ENCODE assay signal across 12 cellular contexts in genomic region chr15:40266828-40267304, GRCh38. TPM values are rescaled to one million over a fixed set of nuclear protein-coding genes. Genes with fewer than 3 reads are reported as not detected.
A peak's percentile ranks its signal among the peaks of the same experiment; 100 is the strongest.
DNase-seq lines count a peak whose midpoint lies in the region; ATAC-seq and TF ChIP-seq lines count a peak whose summit lies in the region.
"Had no signal": no experiment of that assay in that cellular context is flagged by ENCODE, and none has a peak within 500 bp of the region (broad histone marks: within the 10 kb centered on the region; RNA-seq: fewer than 3 reads in every experiment).

No MANE protein-coding gene starts in this region.

- peaks cover 0 to 30% (median 0%) of the 10 kb centered on the region in 4 donors for H3K4me1 ChIP-seq in esophagus muscularis mucosa
- H3K4me1 ChIP-seq: tibial nerve had no signal

- H3K9me3 ChIP-seq in esophagus muscularis mucosa, result no peaks in the 10 kb centered on the region
- H3K9me3 ChIP-seq: tibial nerve had no signal

- BruUV-seq in Calu3 (replicated peaks; lab: Mats Ljungman, UMichigan), result no TSS peak

- TF ChIP-seq POLR2A in NB4 (IDR thresholded peaks at IDR 0.05; ENCODE audit: extremely low read depth, insufficient read length) (no peak), esophagus muscularis mucosa (IDR thresholded peaks at IDR 0.05; ENCODE audit: low read depth) (no peak)

- DNase-seq in Calu3 (peak; percentile 77), NB4 (ENCODE audit: low read depth) (peak; percentile 41), dermis microvascular lymphatic vessel endothelial cell (ENCODE audit: low read depth in 2 of 2) (peak; percentile 30 to 96), osteocyte (ENCODE audit: extremely low spot score, unreplicated experiment) (no peak), esophagus muscularis mucosa (ENCODE audit: extremely low spot score) (no peak), iPS-NIHi11 (ENCODE audit: low spot score) (no peak), left lobe of liver (ENCODE audit: low spot score) (no peak)
- no peak for DNase-seq in stimulated activated naive CD8-positive, alpha-beta T cell treated with anti-CD3 and anti-CD28 coated beads, Interleukin-15, amount 100 ng/mL, for 72 hours
- DNase-seq: naive B cell, NCI-H1436 treated with DMSO at 0.1 percent for 48 hours had no signal

- H3K27ac Mint-ChIP-seq in Calu3 (ENCODE audit: unreplicated experiment), result no peak overlapping the region
- peak overlapping the region; percentile 15 for H3K27ac Mint-ChIP-seq in osteocyte (ENCODE audit: unreplicated experiment)
- no peak overlapping the region for H3K27ac Mint-ChIP-seq in stimulated activated naive CD8-positive, alpha-beta T cell treated with anti-CD3 and anti-CD28 coated beads, Interleukin-15, amount 100 ng/mL, for 72 hours
- H3K27ac Mint-ChIP-seq: activated T-helper 2 cell treated with anti-CD3 and anti-CD28 coated beads, Interferon-gamma antibody, Interleukin-2, Interleukin-4, amounts not matched to agents 10 μg/mL and 5 μg/mL and 100 μg/mL, durations not matched to agents 14 hours and 24 hours and 36 hours had no signal

- H3K9me3 Mint-ChIP-seq in Calu3 (ENCODE audit: low read depth, unreplicated experiment) (no peaks in the 10 kb centered on the region), osteocyte (ENCODE audit: unreplicated experiment) (no peaks in the 10 kb centered on the region)
- no peaks in the 10 kb centered on the region for H3K9me3 Mint-ChIP-seq in stimulated activated naive CD8-positive, alpha-beta T cell treated with anti-CD3 and anti-CD28 coated beads, Interleukin-15, amount 100 ng/mL, for 72 hours
- H3K9me3 Mint-ChIP-seq: activated T-helper 2 cell treated with anti-CD3 and anti-CD28 coated beads, Interferon-gamma antibody, Interleukin-2, Interleukin-4, amounts not matched to agents 10 μg/mL and 5 μg/mL and 100 μg/mL, durations not matched to agents 14 hours and 24 hours and 36 hours; naive B cell had no signal

- CTCF ChIA-PET in Calu3 (lab: Charles Lee), result interaction anchor here (0.9 to 1.3 kb wide), 3 partner anchors 28 to 163 kb away, joined by 3 to 7 read pairs (median 3); partner anchors contain the start of gene PAK6

- no peak for TF ChIP-seq EP300 in esophagus muscularis mucosa (IDR thresholded peaks at IDR 0.05)

- H3K4me3 ChIP-seq in NB4 (ENCODE audit: low read depth, low read length), result no peak overlapping the region
- no peak overlapping the region for H3K4me3 ChIP-seq in esophagus muscularis mucosa
- H3K4me3 ChIP-seq: tibial nerve had no signal

- H3K4me1 Mint-ChIP-seq in Calu3 (ENCODE audit: low read depth, unreplicated experiment) (no peaks in the 10 kb centered on the region), osteocyte (ENCODE audit: unreplicated experiment) (peaks cover 18% of the 10 kb centered on the region)
- H3K4me1 Mint-ChIP-seq in stimulated activated naive CD8-positive, alpha-beta T cell treated with anti-CD3 and anti-CD28 coated beads, Interleukin-15, amount 100 ng/mL, for 72 hours, result no peaks in the 10 kb centered on the region
- H3K4me1 Mint-ChIP-seq: naive B cell had no signal

- no peak for ATAC-seq in stimulated activated naive CD8-positive, alpha-beta T cell treated with anti-CD3 and anti-CD28 coated beads, Interleukin-15, amount 100 ng/mL, for 72 hours
- ATAC-seq in left lobe of liver, result no peak

- 23% methylated on average over 6 of the region's 7 CpGs for WGBS in esophagus muscularis mucosa

- TF ChIP-seq CTCF in Calu3 (IDR thresholded peaks at IDR 0.05; ENCODE audit: unreplicated experiment) (no peak), NB4 (IDR thresholded peaks at IDR 0.05; ENCODE audit: low read depth, low read length) (no peak), osteocyte (IDR thresholded peaks at IDR 0.05) (no peak), esophagus muscularis mucosa (IDR thresholded peaks at IDR 0.05) (no peak)

- intact Hi-C loops in Calu3 (cut with micrococcal nuclease; ENCODE audit: unreplicated experiment), result no loop called here
- intact Hi-C loops in esophagus muscularis mucosa (cut with DNase I), result no loop called here

- no peaks in the 10 kb centered on the region for H3K27me3 ChIP-seq in esophagus muscularis mucosa
- H3K27me3 ChIP-seq: tibial nerve had no signal

- H3K27me3 Mint-ChIP-seq in Calu3 (ENCODE audit: unreplicated experiment) (no peaks in the 10 kb centered on the region), osteocyte (ENCODE audit: unreplicated experiment) (no peaks in the 10 kb centered on the region)
- no peaks in the 10 kb centered on the region for H3K27me3 Mint-ChIP-seq in stimulated activated naive CD8-positive, alpha-beta T cell treated with anti-CD3 and anti-CD28 coated beads, Interleukin-15, amount 100 ng/mL, for 72 hours
- H3K27me3 Mint-ChIP-seq: naive B cell had no signal

- H3K36me3 ChIP-seq in esophagus muscularis mucosa, result no peaks in the 10 kb centered on the region
- H3K36me3 ChIP-seq: tibial nerve had no signal

- peak overlapping the region in 1 of 4 donors; percentile 38 for H3K27ac ChIP-seq in esophagus muscularis mucosa (replicated peaks in 1 of 4)
- H3K27ac ChIP-seq: tibial nerve had no signal

- H3K4me3 Mint-ChIP-seq in Calu3 (ENCODE audit: low read depth, unreplicated experiment) (no peak overlapping the region), osteocyte (ENCODE audit: unreplicated experiment) (no peak overlapping the region)
- no peak overlapping the region for H3K4me3 Mint-ChIP-seq in stimulated activated naive CD8-positive, alpha-beta T cell treated with anti-CD3 and anti-CD28 coated beads, Interleukin-15, amount 100 ng/mL, for 72 hours
- H3K4me3 Mint-ChIP-seq: naive B cell had no signal

- H3K36me3 Mint-ChIP-seq in Calu3 (ENCODE audit: insufficient read depth, unreplicated experiment), result no peaks in the 10 kb centered on the region
- no peaks in the 10 kb centered on the region for H3K36me3 Mint-ChIP-seq in osteocyte (ENCODE audit: unreplicated experiment)
- H3K36me3 Mint-ChIP-seq: naive B cell had no signal

RNA-seq across cellular contexts. Expression of gene ANKRD63, which starts 16.0 kb away (rescaled TPM):
- total RNA-seq in Calu3 (2022) (0.56 TPM in 1 of 2 replicates, not detected in the other), dermis microvascular lymphatic vessel endothelial cell (not detected in 2 replicates), osteocyte (0.30 and 0.42 TPM in 2 replicates), esophagus muscularis mucosa (not detected), left lobe of liver (not detected)
- total RNA-seq: tibial nerve had no signal

RNA-seq across cellular contexts. Expression of gene PAK6, which starts 28.0 kb away (rescaled TPM):
- 7.0 and 7.1 TPM in 2 replicates for total RNA-seq in Calu3 (2022)
- not detected in 2 replicates for total RNA-seq in dermis microvascular lymphatic vessel endothelial cell
- not detected in 2 replicates for total RNA-seq in osteocyte
- under 1 TPM in 3 of 4 donors, not detected in 1; 0.33 to 0.52 (median 0.45) TPM for total RNA-seq in esophagus muscularis mucosa
- total RNA-seq in left lobe of liver, result not detected

RNA-seq across cellular contexts. Expression of gene PLCB2, which starts 40.9 kb away (rescaled TPM):
- 37.3 and 43.1 TPM in 2 replicates for total RNA-seq in Calu3 (2022)
- under 0.01 TPM in 1 of 2 replicates, not detected in the other for total RNA-seq in dermis microvascular lymphatic vessel endothelial cell
- total RNA-seq in osteocyte, result 0.40 and 1.2 TPM in 2 replicates
- total RNA-seq in esophagus muscularis mucosa, result 10 to 100 TPM in 1 of 4 donors, 1 to 10 TPM in 3; 5.8 to 13.3 (median 9.7) TPM
- 8.7 TPM for total RNA-seq in left lobe of liver

RNA-seq across cellular contexts. Expression of gene INAFM2, which starts 56.6 kb away (rescaled TPM):
- total RNA-seq in Calu3 (2022), result 14.3 and 16.6 TPM in 2 replicates
- 9.0 and 17.8 TPM in 2 replicates for total RNA-seq in dermis microvascular lymphatic vessel endothelial cell
- 69.0 and 70.3 TPM in 2 replicates for total RNA-seq in osteocyte
- total RNA-seq in esophagus muscularis mucosa, result 10 to 100 TPM; 39.0 to 41.3 (median 40.7) TPM
- total RNA-seq in left lobe of liver, result 7.7 TPM

Comparison
In these comparisons a context has a peak if more than half of its experiments do, and no peak if none do; other contexts are left out.
1. DNase-seq: peak in Calu3 (single experiment), NB4 (single experiment) and dermis microvascular lymphatic vessel endothelial cell (2 of 2); none in osteocyte (single experiment), esophagus muscularis mucosa (single experiment), iPS-NIHi11 (single experiment), stimulated activated naive CD8-positive, alpha-beta T cell treated with anti-CD3 and anti-CD28 coated beads, Interleukin-15, amount 100 ng/mL, for 72 hours (0 of 2) and left lobe of liver (single experiment).